Comparison of ENCODE assay signal across 1 cellular context in genomic region chr3:194549853-194550252, GRCh38.
TF ChIP-seq lines count a peak whose summit lies in the region.

No MANE protein-coding gene starts in this region.

TF ChIP-seq in IMR-90, 13 proteins besides CTCF, POLR2A, EP300 and RAD21:
- TF ChIP-seq RFX5 (IDR thresholded peaks at IDR 0.05; ENCODE audit: low read depth, low read length): no peak
- TF ChIP-seq, protein P1, sequence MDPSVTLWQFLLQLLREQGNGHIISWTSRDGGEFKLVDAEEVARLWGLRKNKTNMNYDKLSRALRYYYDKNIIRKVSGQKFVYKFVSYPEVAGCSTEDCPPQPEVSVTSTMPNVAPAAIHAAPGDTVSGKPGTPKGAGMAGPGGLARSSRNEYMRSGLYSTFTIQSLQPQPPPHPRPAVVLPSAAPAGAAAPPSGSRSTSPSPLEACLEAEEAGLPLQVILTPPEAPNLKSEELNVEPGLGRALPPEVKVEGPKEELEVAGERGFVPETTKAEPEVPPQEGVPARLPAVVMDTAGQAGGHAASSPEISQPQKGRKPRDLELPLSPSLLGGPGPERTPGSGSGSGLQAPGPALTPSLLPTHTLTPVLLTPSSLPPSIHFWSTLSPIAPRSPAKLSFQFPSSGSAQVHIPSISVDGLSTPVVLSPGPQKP (IDR thresholded peaks at IDR 0.05; ENCODE audit: borderline replicate concordance, low read depth, low read length): no peak
- no peak for TF ChIP-seq MXI1 (IDR thresholded peaks at IDR 0.05; ENCODE audit: borderline replicate concordance, low read depth, low read length)
- no peak for TF ChIP-seq CEBPB (IDR thresholded peaks at IDR 0.05; ENCODE audit: low read depth, low read length)
- no peak for TF ChIP-seq USF2 (IDR thresholded peaks at IDR 0.05; ENCODE audit: low read depth, low read length)
- no peak for TF ChIP-seq RCOR1 (IDR thresholded peaks at IDR 0.05; ENCODE audit: insufficient replicate concordance, low read length)
- TF ChIP-seq CHD1 (IDR thresholded peaks at IDR 0.05; ENCODE audit: low read depth, low read length): no peak
- no peak for TF ChIP-seq NFE2L2 (IDR thresholded peaks at IDR 0.05; ENCODE audit: low read depth, low read length)
- TF ChIP-seq FOS (IDR thresholded peaks at IDR 0.05; ENCODE audit: low read depth, low read length): no peak
- TF ChIP-seq MAFK (IDR thresholded peaks at IDR 0.05; ENCODE audit: low read depth, low read length): no peak
- TF ChIP-seq MAZ (IDR thresholded peaks at IDR 0.05; ENCODE audit: borderline replicate concordance, low read depth, low read length): no peak
- TF ChIP-seq SMC3 (IDR thresholded peaks at IDR 0.05; ENCODE audit: low read depth, low read length): no peak
- TF ChIP-seq BHLHE40 (IDR thresholded peaks at IDR 0.05; ENCODE audit: low read depth, low read length): no peak
